Comparison of ENCODE assay signal across 8 cellular contexts in the genomic region with DNA sequence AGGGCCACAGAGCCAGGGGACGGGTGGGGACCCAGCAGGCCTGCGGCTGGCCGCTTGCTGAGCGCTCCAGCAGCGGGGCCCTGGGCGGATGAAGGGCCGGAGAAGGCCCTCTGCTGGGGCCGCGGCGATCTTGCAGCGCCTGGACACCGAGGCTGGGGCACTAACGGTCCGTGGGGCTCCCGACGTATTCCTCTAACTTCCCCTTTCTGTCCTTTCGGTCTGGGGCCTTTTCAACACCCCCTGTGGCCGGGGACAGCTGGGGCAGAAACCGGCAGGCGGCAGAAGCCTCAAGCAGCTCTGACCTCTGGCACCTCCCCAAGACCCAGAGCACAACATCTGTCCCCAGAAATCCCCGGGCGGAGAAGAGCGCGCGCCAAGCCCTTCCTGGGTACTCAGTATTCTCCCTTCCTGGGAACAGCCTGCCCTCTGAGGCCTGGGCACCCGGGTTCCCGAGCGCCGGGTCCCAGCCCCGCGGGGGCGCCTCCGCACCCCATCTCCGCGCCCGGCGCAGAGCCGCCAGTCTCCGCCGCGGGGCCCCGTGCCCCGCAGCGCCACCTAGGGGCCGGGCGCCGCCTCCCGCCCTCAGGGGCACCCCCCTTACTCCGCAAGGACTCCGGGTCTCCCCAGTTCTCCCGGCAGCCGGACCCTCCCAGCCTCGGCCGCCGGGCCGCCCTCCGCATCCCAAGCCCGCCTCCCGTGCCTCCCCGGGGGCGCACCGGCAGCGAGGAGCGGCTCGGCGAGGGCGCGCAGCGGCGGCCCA. TPM values are rescaled to one million over a fixed set of nuclear protein-coding genes. Genes with fewer than 3 reads are reported as not detected.
DNase-seq lines count a peak whose midpoint lies in the region; ATAC-seq lines count a peak whose summit lies in the region.

No MANE protein-coding gene starts in this region.

- H3K27me3 Mint-ChIP-seq in activated CD8-positive, alpha-beta T cell treated with anti-CD3 and anti-CD28 coated beads, Interleukin-2, amount 10 ng/mL, durations not matched to agents 7 days and 5 days (ENCODE audit: low read depth), result peaks cover 10% of the 10 kb centered on the region

- peaks cover 10% of the 10 kb centered on the region for H3K36me3 Mint-ChIP-seq in activated CD8-positive, alpha-beta T cell treated with anti-CD3 and anti-CD28 coated beads, Interleukin-2, amount 10 ng/mL, durations not matched to agents 7 days and 5 days (ENCODE audit: low read depth)

- CTCF ChIA-PET in activated CD8-positive, alpha-beta T cell treated with anti-CD3 and anti-CD28 coated beads, Interleukin-2, amount 10 ng/mL, durations not matched to agents 7 days and 5 days (lab: Charles Lee), result interaction anchor here (0.6 to 7.0 kb wide), 15 partner anchors 9 to 243 kb away, joined by 3 to 51 read pairs (median 4); no protein-coding TSS in a partner anchor

- H3K4me1 Mint-ChIP-seq in activated CD8-positive, alpha-beta T cell treated with anti-CD3 and anti-CD28 coated beads, Interleukin-2, amount 10 ng/mL, durations not matched to agents 7 days and 5 days (ENCODE audit: low read depth), result peaks cover 58% of the 10 kb centered on the region

- H3K27ac Mint-ChIP-seq in activated CD8-positive, alpha-beta T cell treated with anti-CD3 and anti-CD28 coated beads, Interleukin-2, amount 10 ng/mL, durations not matched to agents 7 days and 5 days, result peak overlapping the region; percentile 76

- no peaks in the 10 kb centered on the region for H3K9me3 Mint-ChIP-seq in activated CD8-positive, alpha-beta T cell treated with anti-CD3 and anti-CD28 coated beads, Interleukin-2, amount 10 ng/mL, durations not matched to agents 7 days and 5 days (ENCODE audit: insufficient read depth)

- peak; percentile 71 for DNase-seq in ACHN
- DNase-seq in NCI-H524 (lab: John Stamatoyannopoulos, UW), result peak; percentile 80 to 81
- peak; percentile 74 for DNase-seq in activated CD8-positive, alpha-beta T cell treated with anti-CD3 and anti-CD28 coated beads, Interleukin-2, amount 10 ng/mL, durations not matched to agents 7 days and 5 days
- peak; percentile 58 for DNase-seq in effector CD8-positive, alpha-beta T cell (lab: John Stamatoyannopoulos, UW)
- DNase-seq in lung microvascular endothelial cell (ENCODE audit: low read depth in 2 of 2), result peak; percentile 50 to 62
- DNase-seq in stimulated activated CD4-positive, alpha-beta T cell treated with anti-CD3 and anti-CD28 coated beads, TNF-alpha, amount 100 ng/mL, for 4 hours (ENCODE audit: low read depth in 3 of 3), result peak; percentile 50 to 64 (median 59)

- ATAC-seq in GM18519 (IDR thresholded peaks at IDR 0.05; ENCODE audit: low FRiP score, unreplicated experiment) (peak; percentile 40), HG03066 (IDR thresholded peaks at IDR 0.05; ENCODE audit: low read depth, unreplicated experiment) (peak; percentile 47)
- peak; percentile 80 for ATAC-seq in activated CD8-positive, alpha-beta T cell treated with anti-CD3 and anti-CD28 coated beads, Interleukin-2, amount 10 ng/mL, durations not matched to agents 7 days and 5 days

- POLR2A ChIA-PET in activated CD8-positive, alpha-beta T cell treated with anti-CD3 and anti-CD28 coated beads, Interleukin-2, amount 10 ng/mL, durations not matched to agents 7 days and 5 days (lab: Charles Lee), result interaction anchor here (1.1 kb wide), 1 partner anchor 42 kb away, joined by 3 read pairs; no protein-coding TSS in a partner anchor

- peak overlapping the region; percentile 81 for H3K4me3 Mint-ChIP-seq in activated CD8-positive, alpha-beta T cell treated with anti-CD3 and anti-CD28 coated beads, Interleukin-2, amount 10 ng/mL, durations not matched to agents 7 days and 5 days

- in situ Hi-C loops in ACHN (cut with HindIII; ENCODE audit: low pct_ligation_motif_present, low pct_unique_long_range_greater_than_20kb, low sequenced_read_pairs), result loop anchor here (25.0 kb wide), 1 partner anchor 234 kb away; no protein-coding TSS in a partner anchor

RNA-seq across cellular contexts. Expression of gene SLCO3A1, which starts 0.6 kb away (rescaled TPM):
- 10 to 100 TPM; 29.3 to 32.7 TPM for total RNA-seq in activated CD8-positive, alpha-beta T cell treated with anti-CD3 and anti-CD28 coated beads, Interleukin-2, amount 10 ng/mL, durations not matched to agents 7 days and 5 days
- 0.20 and 0.44 TPM in 2 replicates for total RNA-seq in lung microvascular endothelial cell

Comparison
In these comparisons a context has a peak if more than half of its experiments do, and no peak if none do; other contexts are left out.
1. Peak in every context shown above with its lines: DNase-seq and ATAC-seq.
2. RNA of gene SLCO3A1, which starts 0.6 kb away (total RNA-seq): 29.3 to 32.7 TPM in activated CD8-positive, alpha-beta T cell treated with anti-CD3 and anti-CD28 coated beads, Interleukin-2, amount 10 ng/mL, durations not matched to agents 7 days and 5 days; 0.20 to 0.44 TPM in lung microvascular endothelial cell; every median in the first group is over 10 times any median in the second.